15 cellular contexts compared by ENCODE assay signal in genomic region chr1:218336353-218336752, GRCh38. TPM values are rescaled to one million over a fixed set of nuclear protein-coding genes. Genes with fewer than 3 reads are reported as not detected.
DNase-seq lines count a peak whose midpoint lies in the region; ATAC-seq and TF ChIP-seq lines count a peak whose summit lies in the region.
"Had no signal": no experiment of that assay in that cellular context is flagged by ENCODE, and none has a peak within 500 bp of the region (broad histone marks: within the 10 kb centered on the region; RNA-seq: fewer than 3 reads in every experiment).

No MANE protein-coding gene starts in this region.

- H3K79me2 ChIP-seq in hepatocyte = no peaks in the 10 kb centered on the region

- TF ChIP-seq CTCF in osteocyte (IDR thresholded peaks at IDR 0.05) (no peak), hepatocyte (IDR thresholded peaks at IDR 0.05; ENCODE audit: poor library complexity) (no peak)

- H3K36me3 ChIP-seq in SJSA1 (no peaks in the 10 kb centered on the region), hepatocyte (replicated peaks; ENCODE audit: insufficient read depth, low read depth) (no peaks in the 10 kb centered on the region)
- H3K36me3 ChIP-seq: left lung had no signal

- H3K4me3 ChIP-seq in SJSA1 (no peak overlapping the region), hepatocyte (no peak overlapping the region)
- H3K4me3 ChIP-seq: left lung, skin epidermis had no signal

- no peak overlapping the region for H2AFZ ChIP-seq in hepatocyte

- no peak overlapping the region for H3K4me3 Mint-ChIP-seq in osteocyte (ENCODE audit: unreplicated experiment)
- H3K4me3 Mint-ChIP-seq: activated naive CD8-positive, alpha-beta T cell; activated T-cell treated with anti-CD3 and anti-CD28 coated beads, Interleukin-2, amount 50 U/mL, for 4 hours had no signal

- H3K27me3 ChIP-seq in SJSA1 (replicated peaks) (no peaks in the 10 kb centered on the region), hepatocyte (no peaks in the 10 kb centered on the region)
- H3K27me3 ChIP-seq: left lung had no signal

- H4K20me1 ChIP-seq in hepatocyte (ENCODE audit: insufficient read depth, poor library complexity, severe bottlenecking) = no peaks in the 10 kb centered on the region

- peaks cover 3% of the 10 kb centered on the region for H3K36me3 Mint-ChIP-seq in osteocyte (ENCODE audit: unreplicated experiment)

- H3K4me1 Mint-ChIP-seq in osteocyte (ENCODE audit: unreplicated experiment) = peaks cover 37% of the 10 kb centered on the region

- no peaks in the 10 kb centered on the region for H3K9me2 ChIP-seq in hepatocyte (replicated peaks; ENCODE audit: insufficient read depth)

- H3K4me1 ChIP-seq in SJSA1 (replicated peaks) = peaks cover 13% of the 10 kb centered on the region
- peaks cover 8% of the 10 kb centered on the region for H3K4me1 ChIP-seq in hepatocyte (ENCODE audit: insufficient read depth)
- H3K4me1 ChIP-seq: left lung had no signal

- ATAC-seq in GM21529 (IDR thresholded peaks at IDR 0.05; ENCODE audit: unreplicated experiment) (peak; percentile 56), HG03520 (IDR thresholded peaks at IDR 0.05; ENCODE audit: unreplicated experiment) (peak; percentile 44)
- ATAC-seq: activated T-cell treated with anti-CD3 and anti-CD28 coated beads, Interleukin-2, amount 50 U/mL, for 4 hours; left lung had no signal

- no peaks in the 10 kb centered on the region for H3K27me3 Mint-ChIP-seq in osteocyte (ENCODE audit: unreplicated experiment)

- H3K27ac ChIP-seq in SJSA1 = no peak overlapping the region; the same call in 1 of the 2 replicates
- no peak overlapping the region for H3K27ac ChIP-seq in hepatocyte
- H3K27ac ChIP-seq: left lung, skin epidermis had no signal

- H3K4me2 ChIP-seq in hepatocyte = no peak overlapping the region

- peak overlapping the region; percentile 47 for H3K27ac Mint-ChIP-seq in osteocyte (ENCODE audit: unreplicated experiment)
- H3K27ac Mint-ChIP-seq: activated naive CD8-positive, alpha-beta T cell had no signal

- 56% methylated on average over 2 of the region's 2 CpGs for WGBS in hepatocyte (ENCODE audit: low lambda C conversion rate, missing lambda C conversion rate)

- DNase-seq in SJSA1 (ENCODE audit: low read depth in 1 of 2, low spot score in 2 of 2) (peak; percentile 85 to 87), osteocyte (ENCODE audit: extremely low spot score, unreplicated experiment) (no peak), hepatocyte (ENCODE audit: low spot score) (no peak), GM19240 (ENCODE audit: insufficient read length, low spot score) (no peak)
- DNase-seq in activated CD8-positive, alpha-beta memory T cell treated with anti-CD3 and anti-CD28 coated beads, Interleukin-2, amount 50 U/mL, for 4 hours = no peak
- DNase-seq: activated CD4-positive, alpha-beta T cell treated with anti-CD3 and anti-CD28 coated beads, Interleukin-2, amount 50 U/mL, for 4 hours; activated T-cell treated with anti-CD3 and anti-CD28 coated beads, Interleukin-2, amount 50 U/mL, for 4 hours; effector CD4-positive, alpha-beta T cell; left lung; NCI-H1694; OCI-M1 had no signal

- no peaks in the 10 kb centered on the region for H3K9me3 Mint-ChIP-seq in osteocyte (ENCODE audit: unreplicated experiment)
- H3K9me3 Mint-ChIP-seq: activated T-cell treated with anti-CD3 and anti-CD28 coated beads, Interleukin-2, amount 50 U/mL, for 4 hours had no signal

- H3K9me3 ChIP-seq in SJSA1 (replicated peaks) (no peaks in the 10 kb centered on the region), hepatocyte (ENCODE audit: low read depth) (no peaks in the 10 kb centered on the region)
- H3K9me3 ChIP-seq: left lung had no signal

RNA-seq across cellular contexts. Expression of gene TGFB2, which starts 8.8 kb away (rescaled TPM):
- 3.4 and 7.4 TPM in 2 replicates for total RNA-seq in SJSA1 (2014; rRNA removed; shearing (Covaris generic))
- total RNA-seq in osteocyte = 175 and 184 TPM in 2 replicates
- total RNA-seq in hepatocyte = 15.0 and 17.1 TPM in 2 replicates
- polyA plus RNA-seq in hepatocyte = 6.7 and 13.6 TPM in 2 replicates
- total RNA-seq: activated T-cell treated with anti-CD3 and anti-CD28 coated beads, Interleukin-2, amount 50 U/mL, for 4 hours had no signal

RNA-seq across cellular contexts. Expression of gene RRP15, which starts 51.3 kb away (rescaled TPM):
- total RNA-seq in SJSA1 (2014; rRNA removed; shearing (Covaris generic)) = 10.6 and 16.7 TPM in 2 replicates
- total RNA-seq in osteocyte (18.8 and 20.3 TPM in 2 replicates), hepatocyte (6.7 and 7.7 TPM in 2 replicates)
- 9.0 and 12.6 TPM in 2 replicates for polyA plus RNA-seq in hepatocyte

Comparison
In these comparisons a context has a peak if more than half of its experiments do, and no peak if none do; other contexts are left out.
1. DNase-seq: peak in SJSA1 (2 of 2); none in osteocyte (single experiment), hepatocyte (single experiment), activated CD8-positive, alpha-beta memory T cell treated with anti-CD3 and anti-CD28 coated beads, Interleukin-2, amount 50 U/mL, for 4 hours (single experiment) and GM19240 (single experiment).